27 cellular contexts compared by ENCODE assay signal in genomic region chr20:4457566-4458543, GRCh38.
DNase-seq lines count a peak whose midpoint lies in the region; ATAC-seq and TF ChIP-seq lines count a peak whose summit lies in the region.
"Had no signal": no experiment of that assay in that cellular context is flagged by ENCODE, and none has a peak within 500 bp of the region (broad histone marks: within the 10 kb centered on the region; RNA-seq: fewer than 3 reads in every experiment).

No MANE protein-coding gene starts in this region.

- no peak overlapping the region for H3K4me3 Mint-ChIP-seq in activated CD4-positive, alpha-beta T cell treated with anti-CD3 and anti-CD28 coated beads, Interleukin-2, amount 10 ng/mL, durations not matched to agents 24 days and 14 days
- no peak overlapping the region for H3K4me3 Mint-ChIP-seq in activated CD4-positive, alpha-beta T cell treated with anti-CD3 and anti-CD28 coated beads for 36 hours
- no peak overlapping the region for H3K4me3 Mint-ChIP-seq in WTC11
- H3K4me3 Mint-ChIP-seq in stimulated activated memory B cell treated with anti-CD40 and anti-IgM and Interleukin-4, amounts not matched to agents 10 μg/mL and 1 μg/mL and 100 μg/mL, for 72 hours, result no peak overlapping the region
- H3K4me3 Mint-ChIP-seq: HFFc6; natural killer cell treated with Interleukin-12 subunit alpha and Interleukin-12 subunit beta and Interleukin-15 and Interleukin-18, amount 100 ng/mL, for 72 hours; T-helper 17 cell had no signal

- ATAC-seq in activated CD4-positive, alpha-beta T cell treated with anti-CD3 and anti-CD28 coated beads for 36 hours, result no peak
- ATAC-seq in WTC11, result peak; percentile 74
- ATAC-seq in stimulated activated memory B cell treated with anti-CD40 and anti-IgM and Interleukin-4, amounts not matched to agents 10 μg/mL and 1 μg/mL and 100 μg/mL, for 72 hours, result peak; percentile 34
- ATAC-seq: gastroesophageal sphincter; natural killer cell treated with Interleukin-12 subunit alpha and Interleukin-12 subunit beta and Interleukin-15 and Interleukin-18, amount 100 ng/mL, for 72 hours; T-helper 17 cell; upper lobe of right lung had no signal

- TF ChIP-seq CTCF in WTC11 (IDR thresholded peaks at IDR 0.05) (no peak), hepatocyte (IDR thresholded peaks at IDR 0.05; ENCODE audit: poor library complexity) (no peak), ovary (IDR thresholded peaks at IDR 0.05) (no peak)

- H4K20me1 ChIP-seq in hepatocyte (ENCODE audit: insufficient read depth, poor library complexity, severe bottlenecking), result no peaks in the 10 kb centered on the region

- no peaks in the 10 kb centered on the region for H3K36me3 ChIP-seq in hepatocyte (replicated peaks; ENCODE audit: insufficient read depth, low read depth)
- no peaks in the 10 kb centered on the region for H3K36me3 ChIP-seq in ovary
- H3K36me3 ChIP-seq: brain microvascular endothelial cell, gastroesophageal sphincter, stomach, upper lobe of right lung had no signal

- no peaks in the 10 kb centered on the region for H3K4me1 Mint-ChIP-seq in activated CD4-positive, alpha-beta T cell treated with anti-CD3 and anti-CD28 coated beads, Interleukin-2, amount 10 ng/mL, durations not matched to agents 24 days and 14 days
- H3K4me1 Mint-ChIP-seq in activated CD4-positive, alpha-beta T cell treated with anti-CD3 and anti-CD28 coated beads for 36 hours, result no peaks in the 10 kb centered on the region
- peaks cover 32% of the 10 kb centered on the region for H3K4me1 Mint-ChIP-seq in WTC11
- H3K4me1 Mint-ChIP-seq in stimulated activated memory B cell treated with anti-CD40 and anti-IgM and Interleukin-4, amounts not matched to agents 10 μg/mL and 1 μg/mL and 100 μg/mL, for 72 hours, result no peaks in the 10 kb centered on the region
- H3K4me1 Mint-ChIP-seq: T-helper 17 cell had no signal

- no peak overlapping the region for H2AFZ ChIP-seq in hepatocyte

- H3K4me1 ChIP-seq in hepatocyte (ENCODE audit: insufficient read depth) (no peaks in the 10 kb centered on the region), ovary (ENCODE audit: insufficient read depth) (no peaks in the 10 kb centered on the region)
- H3K4me1 ChIP-seq: stomach, upper lobe of right lung had no signal

- H3K27me3 ChIP-seq in hepatocyte, result no peaks in the 10 kb centered on the region
- no peaks in the 10 kb centered on the region for H3K27me3 ChIP-seq in ovary
- H3K27me3 ChIP-seq: brain microvascular endothelial cell, dorsolateral prefrontal cortex, gastroesophageal sphincter, stomach, upper lobe of right lung had no signal

- WGBS in hepatocyte (ENCODE audit: low lambda C conversion rate, missing lambda C conversion rate), result 76% methylated on average over 2 of the region's 2 CpGs
- 38 to 51% (median 42%) methylated on average over 2 of the region's 2 CpGs for WGBS in ovary, 3 donors

- no peak for TF ChIP-seq EP300 in ovary (IDR thresholded peaks at IDR 0.05)

- intact Hi-C loops in activated CD4-positive, alpha-beta T cell treated with anti-CD3 and anti-CD28 coated beads, Interleukin-2, amount 10 ng/mL, durations not matched to agents 24 days and 14 days (cut with micrococcal nuclease), result no loop called here
- intact Hi-C loops in activated CD4-positive, alpha-beta T cell treated with anti-CD3 and anti-CD28 coated beads for 36 hours (cut with DNase I, micrococcal nuclease), result no loop called here
- intact Hi-C loops in ovary (cut with DNase I), result no loop called here

- H3K9me3 ChIP-seq in hepatocyte (ENCODE audit: low read depth) (no peaks in the 10 kb centered on the region), ovary (no peaks in the 10 kb centered on the region)
- H3K9me3 ChIP-seq: gastroesophageal sphincter, stomach, upper lobe of right lung had no signal

- no peaks in the 10 kb centered on the region for H3K36me3 Mint-ChIP-seq in activated CD4-positive, alpha-beta T cell treated with anti-CD3 and anti-CD28 coated beads, Interleukin-2, amount 10 ng/mL, durations not matched to agents 24 days and 14 days (ENCODE audit: low read depth)
- no peaks in the 10 kb centered on the region for H3K36me3 Mint-ChIP-seq in activated CD4-positive, alpha-beta T cell treated with anti-CD3 and anti-CD28 coated beads for 36 hours (ENCODE audit: low read depth)
- peaks cover 9% of the 10 kb centered on the region for H3K36me3 Mint-ChIP-seq in WTC11
- no peaks in the 10 kb centered on the region for H3K36me3 Mint-ChIP-seq in stimulated activated memory B cell treated with anti-CD40 and anti-IgM and Interleukin-4, amounts not matched to agents 10 μg/mL and 1 μg/mL and 100 μg/mL, for 72 hours

- H3K27ac ChIP-seq in hepatocyte (peak overlapping the region; percentile 9), ovary (no peak overlapping the region)
- H3K27ac ChIP-seq: brain microvascular endothelial cell, dorsolateral prefrontal cortex, gastroesophageal sphincter, stomach, upper lobe of right lung had no signal

- no peak overlapping the region for H3K4me2 ChIP-seq in hepatocyte

- H3K27ac Mint-ChIP-seq in activated CD4-positive, alpha-beta T cell treated with anti-CD3 and anti-CD28 coated beads, Interleukin-2, amount 10 ng/mL, durations not matched to agents 24 days and 14 days, result no peak overlapping the region
- H3K27ac Mint-ChIP-seq in activated CD4-positive, alpha-beta T cell treated with anti-CD3 and anti-CD28 coated beads for 36 hours, result no peak overlapping the region
- 0 out of 2 replicates have a peak overlapping the region, but pooled peaks have one; percentile 9 for H3K27ac Mint-ChIP-seq in WTC11
- no peak overlapping the region for H3K27ac Mint-ChIP-seq in stimulated activated memory B cell treated with anti-CD40 and anti-IgM and Interleukin-4, amounts not matched to agents 10 μg/mL and 1 μg/mL and 100 μg/mL, for 72 hours
- H3K27ac Mint-ChIP-seq: HFFc6; natural killer cell treated with Interleukin-12 subunit alpha and Interleukin-12 subunit beta and Interleukin-15 and Interleukin-18, amount 100 ng/mL, for 72 hours; T-helper 17 cell had no signal

- no peaks in the 10 kb centered on the region for H3K79me2 ChIP-seq in hepatocyte

- POLR2A ChIA-PET in activated CD4-positive, alpha-beta T cell treated with anti-CD3 and anti-CD28 coated beads for 36 hours (lab: Charles Lee), result no interaction called here
- POLR2A ChIA-PET in WTC11 (lab: Charles Lee), result no interaction called here

- peaks cover 7% of the 10 kb centered on the region for H3K9me3 Mint-ChIP-seq in activated CD4-positive, alpha-beta T cell treated with anti-CD3 and anti-CD28 coated beads, Interleukin-2, amount 10 ng/mL, durations not matched to agents 24 days and 14 days
- H3K9me3 Mint-ChIP-seq in activated CD4-positive, alpha-beta T cell treated with anti-CD3 and anti-CD28 coated beads for 36 hours (ENCODE audit: low read depth), result no peaks in the 10 kb centered on the region
- H3K9me3 Mint-ChIP-seq in WTC11, result peaks cover 30% of the 10 kb centered on the region
- H3K9me3 Mint-ChIP-seq in stimulated activated memory B cell treated with anti-CD40 and anti-IgM and Interleukin-4, amounts not matched to agents 10 μg/mL and 1 μg/mL and 100 μg/mL, for 72 hours, result peaks cover 8% of the 10 kb centered on the region
- H3K9me3 Mint-ChIP-seq: natural killer cell treated with Interleukin-12 subunit alpha and Interleukin-12 subunit beta and Interleukin-15 and Interleukin-18, amount 100 ng/mL, for 72 hours had no signal

- H3K9me2 ChIP-seq in hepatocyte (replicated peaks; ENCODE audit: insufficient read depth), result no peaks in the 10 kb centered on the region

- H3K4me3 ChIP-seq in hepatocyte (no peak overlapping the region), ovary (no peak overlapping the region)
- H3K4me3 ChIP-seq: dorsolateral prefrontal cortex, gastroesophageal sphincter, stomach, upper lobe of right lung had no signal

- peak; percentile 35 for DNase-seq in activated CD4-positive, alpha-beta T cell treated with anti-CD3 and anti-CD28 coated beads, Interleukin-2, amount 10 ng/mL, durations not matched to agents 24 days and 14 days
- DNase-seq in activated CD4-positive, alpha-beta T cell treated with anti-CD3 and anti-CD28 coated beads for 36 hours, result no peak
- DNase-seq in WTC11 (ENCODE audit: low spot score) (no peak), hepatocyte (ENCODE audit: low spot score) (no peak), NK-92 (lab: John Stamatoyannopoulos, UW; ENCODE audit: unreplicated experiment) (no peak), ovary (no peak), NCI-H146 (lab: John Stamatoyannopoulos, UW) (no peak)
- DNase-seq: 8988T; activated CD4-positive, alpha-beta T cell treated with anti-CD3 and anti-CD28 coated beads, Interleukin-2, amount 50 U/mL, for 48 hours; activated effector memory CD4-positive, alpha-beta T cell treated with anti-CD3 and anti-CD28 coated beads, Interleukin-2, amount 50 U/mL, for 16 hours; brain microvascular endothelial cell; COR-L47; dorsolateral prefrontal cortex; HFFc6; left cardiac atrium; midbrain; MV-4-11; NCI-H187; NCI-H774; OCI-M1; stimulated activated CD4-positive, alpha-beta T cell treated with anti-CD3 and anti-CD28 coated beads, Interleukin-4, amount 100 ng/mL, for 1 hour; stomach; T-helper 17 cell; upper lobe of right lung had no signal

- CTCF ChIA-PET in activated CD4-positive, alpha-beta T cell treated with anti-CD3 and anti-CD28 coated beads for 36 hours (lab: Charles Lee), result interaction anchor here (1.5 kb wide), 1 partner anchor 31 kb away, joined by 4 read pairs; no protein-coding TSS in a partner anchor
- CTCF ChIA-PET in WTC11 (lab: Charles Lee), result no interaction called here

- peaks cover 9% of the 10 kb centered on the region for H3K27me3 Mint-ChIP-seq in activated CD4-positive, alpha-beta T cell treated with anti-CD3 and anti-CD28 coated beads, Interleukin-2, amount 10 ng/mL, durations not matched to agents 24 days and 14 days
- H3K27me3 Mint-ChIP-seq in activated CD4-positive, alpha-beta T cell treated with anti-CD3 and anti-CD28 coated beads for 36 hours, result peaks cover 3% of the 10 kb centered on the region
- H3K27me3 Mint-ChIP-seq in WTC11 (ENCODE audit: low read depth), result no peaks in the 10 kb centered on the region
- peaks cover 4% of the 10 kb centered on the region for H3K27me3 Mint-ChIP-seq in stimulated activated memory B cell treated with anti-CD40 and anti-IgM and Interleukin-4, amounts not matched to agents 10 μg/mL and 1 μg/mL and 100 μg/mL, for 72 hours

- TF ChIP-seq POLR2A in ovary (IDR thresholded peaks at IDR 0.05), result no peak

TF ChIP-seq in WTC11, 78 proteins besides CTCF, POLR2A, EP300 and RAD21:
- no peak for TF ChIP-seq GTF2I (CRISPR knock-in tag; conservative IDR thresholded peaks at IDR 0.05)
- TF ChIP-seq JUN (CRISPR knock-in tag; IDR thresholded peaks at IDR 0.05), result no peak
- peak; percentile 73; the same call in 1 of the 2 replicates for TF ChIP-seq ZNF317 (CRISPR knock-in tag; IDR thresholded peaks at IDR 0.05; ENCODE audit: borderline replicate concordance, low read depth)
- TF ChIP-seq ZNF219 (CRISPR knock-in tag; IDR thresholded peaks at IDR 0.05; ENCODE audit: borderline replicate concordance), result no peak
